In the genomic region with DNA sequence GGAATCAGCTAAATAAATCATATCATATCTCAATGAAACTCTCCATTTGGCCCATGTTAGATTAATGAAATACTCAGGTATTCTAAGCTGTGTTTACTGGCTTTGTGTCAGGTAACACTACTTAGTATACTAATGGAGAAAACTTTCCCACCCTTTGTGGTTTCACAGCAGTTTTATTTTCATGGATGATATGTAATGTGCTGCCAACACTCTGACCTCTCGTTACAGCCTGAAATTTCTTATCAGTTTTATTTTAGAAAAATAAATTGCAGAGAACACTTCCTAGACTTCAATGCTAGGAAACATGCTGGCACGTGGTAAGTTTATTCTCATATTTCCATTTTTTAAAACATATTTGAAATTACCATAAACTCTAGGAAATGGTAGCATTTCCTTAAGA, we compare ENCODE assay signal across 27 cellular contexts.
"Had no signal": no experiment of that assay in that cellular context is flagged by ENCODE, and none has a peak within 500 bp of the region (broad histone marks: within the 10 kb centered on the region; RNA-seq: fewer than 3 reads in every experiment).

No MANE protein-coding gene starts in this region.

- H3K27me3 Mint-ChIP-seq: dendritic cell treated with granulocyte-macrophage colony-stimulating factor and Interleukin-4, amounts not matched to agents 40 ng/mL and 50 ng/mL, for 4 days; effector memory CD8-positive, alpha-beta T cell had no signal

- DNase-seq: colonic mucosa; cortex of kidney; dermis blood vessel endothelial cell; effector CD4-positive, alpha-beta T cell; effector CD8-positive, alpha-beta T cell; effector memory CD4-positive, alpha-beta T cell; effector memory CD8-positive, alpha-beta T cell; endodermal cell; erythroblast; esophagus squamous epithelium; foreskin fibroblast; foreskin keratinocyte; foreskin melanocyte; gastrocnemius medialis; glutamatergic neuron; head of caudate nucleus; heart left ventricle; heart right ventricle had no signal

- FAIRE-seq: colon, endometrium, frontal cortex had no signal

- H3K9me3 ChIP-seq: colonic mucosa, gastrocnemius medialis had no signal

- H3K27ac Mint-ChIP-seq: dendritic cell treated with granulocyte-macrophage colony-stimulating factor and Interleukin-4, amounts not matched to agents 40 ng/mL and 50 ng/mL, for 4 days; effector memory CD8-positive, alpha-beta T cell; endodermal cell had no signal

- H3K4me1 ChIP-seq: colonic mucosa, esophagus muscularis mucosa, esophagus squamous epithelium, foreskin keratinocyte, gastrocnemius medialis, gastroesophageal sphincter had no signal

- H3K4me3 Mint-ChIP-seq: dendritic cell treated with granulocyte-macrophage colony-stimulating factor and Interleukin-4, amounts not matched to agents 40 ng/mL and 50 ng/mL, for 4 days; effector memory CD8-positive, alpha-beta T cell; endodermal cell had no signal

- H3K4me2 ChIP-seq: hepatocyte had no signal

- H3K4me3 ChIP-seq: colonic mucosa, coronary artery, esophagus muscularis mucosa, esophagus squamous epithelium, gastrocnemius medialis, gastroesophageal sphincter, heart left ventricle, heart right ventricle, hepatocyte had no signal

- H3K36me3 ChIP-seq: colonic mucosa, esophagus muscularis mucosa, esophagus squamous epithelium, gastrocnemius medialis, gastroesophageal sphincter, heart left ventricle, heart right ventricle had no signal

- H3K27ac ChIP-seq: colonic mucosa, coronary artery, epithelial cell of prostate, esophagus muscularis mucosa, esophagus squamous epithelium, foreskin keratinocyte, gastrocnemius medialis, gastroesophageal sphincter, heart left ventricle, heart right ventricle, hepatocyte had no signal

- H2AFZ ChIP-seq: hepatocyte had no signal

- H3K27me3 ChIP-seq: colonic mucosa, esophagus muscularis mucosa, esophagus squamous epithelium, foreskin keratinocyte, gastrocnemius medialis, gastroesophageal sphincter, heart left ventricle, heart right ventricle, hepatocyte had no signal

- H3K79me2 ChIP-seq: hepatocyte had no signal
